In genomic region chr7:149820622-149821190, GRCh38 we compare ENCODE assay signal across 3 cellular contexts.
A peak's percentile ranks its signal among the peaks of the same experiment; 100 is the strongest.
TF ChIP-seq lines count a peak whose summit lies in the region.

No MANE protein-coding gene starts in this region.

TF ChIP-seq in HEK293, 187 proteins besides CTCF, POLR2A, EP300 and RAD21:
- TF ChIP-seq AEBP2 (tag by site-specific recombination; IDR thresholded peaks at IDR 0.05; ENCODE audit: borderline replicate concordance) (no peak), ZXDB (tag by site-specific recombination; IDR thresholded peaks at IDR 0.05) (no peak), ZIC2 (tag by site-specific recombination; IDR thresholded peaks at IDR 0.05) (peak; percentile 8; the same call in 1 of the 2 replicates), HIC1 (tag by site-specific recombination; IDR thresholded peaks at IDR 0.05) (peak; percentile 14; the same call in 1 of the 2 replicates), ZNF830 (tag by site-specific recombination; IDR thresholded peaks at IDR 0.05; ENCODE audit: low read depth) (no peak)

TF ChIP-seq in K562, 482 proteins besides CTCF, POLR2A, EP300 and RAD21:
- TF ChIP-seq NFIC (IDR thresholded peaks at IDR 0.05) (peak; percentile 40; the same call in 1 of the 2 replicates), ZNF277 (CRISPR knock-in tag; IDR thresholded peaks at IDR 0.05; ENCODE audit: borderline replicate concordance) (no peak)

TF ChIP-seq in HepG2, 621 proteins besides CTCF, POLR2A, EP300 and RAD21:
- TF ChIP-seq ATM (IDR thresholded peaks at IDR 0.05; ENCODE audit: borderline replicate concordance): no peak
